In genomic region chr2:20052872-20053281, GRCh38 we compare ENCODE assay signal across 8 cellular contexts.
A peak's percentile ranks its signal among the peaks of the same experiment; 100 is the strongest.
DNase-seq lines count a peak whose midpoint lies in the region; ATAC-seq and TF ChIP-seq lines count a peak whose summit lies in the region.

No MANE protein-coding gene starts in this region.

- no peaks in the 10 kb centered on the region for H3K27me3 ChIP-seq in WERI-Rb-1 (ENCODE audit: insufficient read depth, low read depth, severe bottlenecking)

- no peak for ATAC-seq in HG03520 (IDR thresholded peaks at IDR 0.05; ENCODE audit: unreplicated experiment)
- no peak for ATAC-seq in GM21576 (IDR thresholded peaks at IDR 0.05; ENCODE audit: unreplicated experiment)

- no peak for TF ChIP-seq CTCF in WERI-Rb-1 (IDR thresholded peaks at IDR 0.05; ENCODE audit: low read depth, low read length)

- peak overlapping the region; percentile 98 for H3K27ac ChIP-seq in WERI-Rb-1

- DNase-seq in EL (peak; percentile 77), NCI-H1694 treated with DMSO at 0.1 percent for 48 hours (lab: John Stamatoyannopoulos, UW) (peak; percentile 81), WERI-Rb-1 (peak; percentile 80), stromal cell of bone marrow (ENCODE audit: low read depth) (peak; percentile 83)
- DNase-seq in activated naive CD4-positive, alpha-beta T cell (lab: John Stamatoyannopoulos, UW): no peak

- H3K4me3 ChIP-seq in WERI-Rb-1 (ENCODE audit: low read depth, low read length) (peak overlapping the region; percentile 98), iPS-11a (ENCODE audit: low read depth, low read length) (peak overlapping the region; percentile 94)

- H3K9me3 ChIP-seq in WERI-Rb-1 (ENCODE audit: severe bottlenecking): no peaks in the 10 kb centered on the region

- H3K36me3 ChIP-seq in WERI-Rb-1: no peaks in the 10 kb centered on the region; the same call in 1 of the 2 replicates

Comparison
In these comparisons a context has a peak if more than half of its experiments do, and no peak if none do; other contexts are left out.
1. DNase-seq: peak in EL (single experiment), NCI-H1694 treated with DMSO at 0.1 percent for 48 hours (single experiment), WERI-Rb-1 (single experiment) and stromal cell of bone marrow (single experiment); none in activated naive CD4-positive, alpha-beta T cell (0 of 4).